Comparison of ENCODE assay signal across 8 cellular contexts in genomic region chr6:1312444-1313363, GRCh38. TPM values are rescaled to one million over a fixed set of nuclear protein-coding genes. Genes with fewer than 3 reads are reported as not detected.
A peak's percentile ranks its signal among the peaks of the same experiment; 100 is the strongest.
DNase-seq lines count a peak whose midpoint lies in the region; ATAC-seq, FAIRE-seq and TF ChIP-seq lines count a peak whose summit lies in the region.

No MANE protein-coding gene starts in this region.

- H3K27ac ChIP-seq in kidney (ENCODE audit: low read depth in 2 of 2, low read length in 2 of 2) (peak overlapping the region; percentile 63 to 76), substantia nigra (ENCODE audit: low read depth, low read length, poor library complexity, severe bottlenecking) (peak overlapping the region; percentile 30)

- H3K9me3 Mint-ChIP-seq in activated naive CD8-positive, alpha-beta T cell (ENCODE audit: low read depth) = no peaks in the 10 kb centered on the region

- TF ChIP-seq CTCF in kidney (IDR thresholded peaks at IDR 0.05; ENCODE audit: borderline replicate concordance, extremely low read depth, insufficient read depth) = no peak

- H3K36me3 ChIP-seq in kidney (ENCODE audit: control insufficient read depth in 1 of 2, insufficient read depth in 2 of 2, low read length in 2 of 2) = no peaks in the 10 kb centered on the region

- peak overlapping the region; percentile 69 for H3K4me3 Mint-ChIP-seq in activated naive CD8-positive, alpha-beta T cell

- ATAC-seq in left ventricle myocardium superior (peak; percentile 15), GM21529 (IDR thresholded peaks at IDR 0.05; ENCODE audit: unreplicated experiment) (no peak), HG02970 (IDR thresholded peaks at IDR 0.05; ENCODE audit: low FRiP score, unreplicated experiment) (no peak)

- H3K9ac ChIP-seq in kidney (ENCODE audit: low read length in 2 of 2) = peak overlapping the region in 1 of 2 donors; percentile 55

- H3K4me3 ChIP-seq in kidney (ENCODE audit: low read length in 2 of 2) = peak overlapping the region; percentile 32 to 63

- peaks cover 37% of the 10 kb centered on the region for H3K27me3 Mint-ChIP-seq in activated naive CD8-positive, alpha-beta T cell

- H3K4me1 Mint-ChIP-seq in activated naive CD8-positive, alpha-beta T cell (ENCODE audit: low read depth) = peaks cover 27% of the 10 kb centered on the region

- no peak for FAIRE-seq in kidney (lab: Jason Lieb, UNC)

- no peaks in the 10 kb centered on the region for H3K9me3 ChIP-seq in kidney (ENCODE audit: control insufficient read depth in 1 of 2, low read length in 2 of 2)

- DNase-seq in left ventricle myocardium superior = no peak
- no peak for DNase-seq in cardiac septum (ENCODE audit: low spot score)
- DNase-seq in kidney = peak; percentile 76
- DNase-seq in substantia nigra (lab: John Stamatoyannopoulos, UW) = no peak
- no peak for DNase-seq in NCI-H524 treated with DMSO at 0.1 percent for 48 hours (lab: John Stamatoyannopoulos, UW)

- intact Hi-C loops in left ventricle myocardium superior (cut with micrococcal nuclease) = no loop called here
- intact Hi-C loops in cardiac septum (cut with DNase I) = no loop called here
- intact Hi-C loops in kidney (cut with DNase I) = no loop called here

- peaks cover 0 to 11% of the 10 kb centered on the region in 2 donors for H3K4me1 ChIP-seq in kidney (ENCODE audit: control insufficient read depth in 1 of 2, insufficient read depth in 1 of 2, low read depth in 1 of 2, low read length in 2 of 2)

- peak overlapping the region; percentile 61 for H3K27ac Mint-ChIP-seq in activated naive CD8-positive, alpha-beta T cell

- H3K36me3 Mint-ChIP-seq in activated naive CD8-positive, alpha-beta T cell = no peaks in the 10 kb centered on the region

RNA-seq across cellular contexts. Expression of gene FOXQ1, which starts 0.8 kb away (rescaled TPM):
- total RNA-seq in left ventricle myocardium superior = not detected
- total RNA-seq in cardiac septum = not detected
- total RNA-seq in kidney = 33.6 TPM
- polyA plus RNA-seq in kidney (ENCODE audit: insufficient read depth, low read depth, low replicate concordance) = 6.0 TPM

Comparison
In these comparisons a context has a peak if more than half of its experiments do, and no peak if none do; other contexts are left out.
1. RNA of gene FOXQ1, which starts 0.8 kb away (total RNA-seq): 33.6 TPM in kidney (single experiment); not detected in left ventricle myocardium superior (single experiment) and not detected in cardiac septum (single experiment); every median in the first group is over 10 times any median in the second.